Comparison of ENCODE assay signal across 1 cellular context in genomic region chr3:127012091-127012490, GRCh38.
TF ChIP-seq lines count a peak whose summit lies in the region.

No MANE protein-coding gene starts in this region.

TF ChIP-seq in K562, 482 proteins besides CTCF, POLR2A, EP300 and RAD21 (continued from another document):
- TF ChIP-seq ZNF318 (IDR thresholded peaks at IDR 0.05; ENCODE audit: borderline replicate concordance in 1 of 2, low read depth in 1 of 2), result no peak
